ENCODE assay signal across 28 cellular contexts in the genomic region with DNA sequence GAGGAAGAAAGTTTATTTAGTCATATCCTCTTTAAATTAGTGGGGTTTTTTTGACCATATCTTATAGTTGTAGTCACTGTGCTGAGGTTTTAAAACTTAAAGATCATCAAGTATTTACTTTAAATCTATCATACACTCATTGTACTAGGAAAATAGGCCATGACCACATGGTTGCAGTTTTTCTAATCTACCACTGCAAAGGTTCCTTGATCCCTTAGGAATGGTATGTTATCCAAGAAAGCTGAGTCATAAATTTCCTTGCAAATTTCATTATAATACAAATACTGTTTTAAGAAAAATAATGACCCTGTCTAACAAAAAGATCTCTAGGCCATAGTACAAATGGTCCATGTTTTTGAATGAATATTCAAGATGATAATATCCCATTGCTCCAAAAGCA.
"Had no signal": no experiment of that assay in that cellular context is flagged by ENCODE, and none has a peak within 500 bp of the region (broad histone marks: within the 10 kb centered on the region; RNA-seq: fewer than 3 reads in every experiment).

No MANE protein-coding gene starts in this region.

- H3K4me3 Mint-ChIP-seq: naive thymus-derived CD8-positive, alpha-beta T cell; nephron; neural crest cell; stimulated activated naive B cell treated with anti-CD40 and anti-IgM and Interleukin-4, amounts not matched to agents 10 μg/mL and 1 μg/mL and 100 μg/mL, for 72 hours had no signal

- H3K36me3 Mint-ChIP-seq: naive thymus-derived CD8-positive, alpha-beta T cell; stimulated activated naive B cell treated with anti-CD40 and anti-IgM and Interleukin-4, amounts not matched to agents 10 μg/mL and 1 μg/mL and 100 μg/mL, for 72 hours had no signal

- DNase-seq: hippocampal formation; kidney glomerular epithelial cell; left cardiac atrium; lower lobe of right lung; mammary epithelial cell; mesenchymal stem cell; naive thymus-derived CD8-positive, alpha-beta T cell; occipital lobe; psoas muscle; right lobe of liver; stimulated activated CD4-positive, alpha-beta T cell treated with anti-CD3 and anti-CD28 coated beads, Interleukin-1b, Interleukin-23, amount 100 ng/mL, for 48 hours; stimulated activated CD4-positive, alpha-beta T cell treated with anti-CD3 and anti-CD28 coated beads, Interleukin-2, amount 100 ng/mL, for 48 hours; stimulated activated CD4-positive, alpha-beta T cell treated with anti-CD3 and anti-CD28 coated beads, Interleukin-4, amount 100 ng/mL, for 4 hours; stimulated activated CD8-positive, alpha-beta memory T cell treated with anti-CD3 and anti-CD28 coated beads, Interleukin-4, amount 100 ng/mL, for 48 hours; stimulated activated naive B cell treated with anti-CD40 and anti-IgM and Interleukin-4, amounts not matched to agents 10 μg/mL and 1 μg/mL and 100 μg/mL, for 72 hours; stimulated activated naive CD8-positive, alpha-beta T cell treated with anti-CD3 and anti-CD28 coated beads, Interleukin-15, Interleukin-2, amounts not matched to agents 100 U/mL and 50 U/mL, for 24 hours; stomach; tibial artery; trophoblast cell; upper lobe of right lung; uterus had no signal

- H3K4me1 Mint-ChIP-seq: nephron; stimulated activated naive B cell treated with anti-CD40 and anti-IgM and Interleukin-4, amounts not matched to agents 10 μg/mL and 1 μg/mL and 100 μg/mL, for 72 hours had no signal

- ATAC-seq: left cardiac atrium; left lobe of liver; lower lobe of right lung; naive thymus-derived CD8-positive, alpha-beta T cell; psoas muscle; right lobe of liver; stimulated activated naive B cell treated with anti-CD40 and anti-IgM and Interleukin-4, amounts not matched to agents 10 μg/mL and 1 μg/mL and 100 μg/mL, for 72 hours; stimulated activated naive CD8-positive, alpha-beta T cell treated with anti-CD3 and anti-CD28 coated beads, Interleukin-15, Interleukin-2, amounts not matched to agents 100 U/mL and 50 U/mL, for 24 hours; upper lobe of right lung had no signal

- H3K9me3 Mint-ChIP-seq: naive thymus-derived CD8-positive, alpha-beta T cell; nephron; stimulated activated naive B cell treated with anti-CD40 and anti-IgM and Interleukin-4, amounts not matched to agents 10 μg/mL and 1 μg/mL and 100 μg/mL, for 72 hours had no signal

- H3K27ac Mint-ChIP-seq: naive thymus-derived CD8-positive, alpha-beta T cell; nephron; stimulated activated naive B cell treated with anti-CD40 and anti-IgM and Interleukin-4, amounts not matched to agents 10 μg/mL and 1 μg/mL and 100 μg/mL, for 72 hours had no signal

- H3K4me3 ChIP-seq: lower lobe of right lung, psoas muscle, right atrium auricular region, right lobe of liver, smooth muscle cell, stomach, suprapubic skin, thoracic aorta, tibial artery, upper lobe of right lung, uterus had no signal
